Comparison of ENCODE assay signal across 9 cellular contexts in genomic region chr1:74771913-74772515, GRCh38. TPM values are rescaled to one million over a fixed set of nuclear protein-coding genes. Genes with fewer than 3 reads are reported as not detected.
A peak's percentile ranks its signal among the peaks of the same experiment; 100 is the strongest.
DNase-seq lines count a peak whose midpoint lies in the region; ATAC-seq, FAIRE-seq and TF ChIP-seq lines count a peak whose summit lies in the region.
"Had no signal": no experiment of that assay in that cellular context is flagged by ENCODE, and none has a peak within 500 bp of the region (broad histone marks: within the 10 kb centered on the region; RNA-seq: fewer than 3 reads in every experiment).

No MANE protein-coding gene starts in this region.

- H3K4me1 ChIP-seq in KMS-11 (ENCODE audit: low read depth, poor library complexity, severe bottlenecking): peaks cover 22% of the 10 kb centered on the region
- no peaks in the 10 kb centered on the region for H3K4me1 ChIP-seq in PC-3 (ENCODE audit: insufficient read depth, low read length)

- no peaks in the 10 kb centered on the region for H3K9me3 ChIP-seq in PC-3 (ENCODE audit: low read length)

- ATAC-seq in GM21515 (IDR thresholded peaks at IDR 0.05; ENCODE audit: unreplicated experiment): peak; percentile 74
- peak; percentile 81 for ATAC-seq in PC-3
- ATAC-seq in effector memory CD8-positive, alpha-beta T cell (replicated peaks): peak; percentile 54

- intact Hi-C loops in PC-3 (cut with micrococcal nuclease): loop anchor here (1.0 kb wide), 1 partner anchor 431 kb away; no protein-coding TSS in a partner anchor

- H3K4me2 ChIP-seq in KMS-11 (peak overlapping the region; percentile 42), PC-3 (ENCODE audit: low read length) (no peak overlapping the region)

- POLR2A ChIA-PET in PC-3 (lab: Charles Lee; ENCODE audit: unreplicated experiment): no interaction called here

- H3K4me1 Mint-ChIP-seq in effector memory CD8-positive, alpha-beta T cell (ENCODE audit: low read depth in 2 of 2): no peaks in the 10 kb centered on the region
- no peaks in the 10 kb centered on the region for H3K4me1 Mint-ChIP-seq in nephron progenitor cell
- H3K4me1 Mint-ChIP-seq: activated naive CD8-positive, alpha-beta T cell treated with anti-CD3 and anti-CD28 coated beads, Interleukin-2, amount 10 ng/mL, durations not matched to agents 7 days and 5 days had no signal

- H4K20me1 ChIP-seq in KMS-11 (ENCODE audit: insufficient read depth) (no peaks in the 10 kb centered on the region), PC-3 (ENCODE audit: low read length) (no peaks in the 10 kb centered on the region)

- CTCF ChIA-PET in PC-3 (lab: Charles Lee): interaction anchor here (1.0 kb wide), 1 partner anchor 431 kb away, joined by 8 read pairs; no protein-coding TSS in a partner anchor

- H3K9me2 ChIP-seq in PC-3 (replicated peaks; ENCODE audit: low read length): no peaks in the 10 kb centered on the region

- BruUV-seq in PC-3 (replicated peaks; lab: Mats Ljungman, UMichigan): no TSS peak

- H3K27ac Mint-ChIP-seq in effector memory CD8-positive, alpha-beta T cell: no peak overlapping the region
- H3K27ac Mint-ChIP-seq in nephron progenitor cell: no peak overlapping the region
- H3K27ac Mint-ChIP-seq: activated naive CD8-positive, alpha-beta T cell treated with anti-CD3 and anti-CD28 coated beads, Interleukin-2, amount 10 ng/mL, durations not matched to agents 7 days and 5 days had no signal

- H3K36me3 ChIP-seq in KMS-11 (ENCODE audit: insufficient read depth): no peaks in the 10 kb centered on the region
- no peaks in the 10 kb centered on the region for H3K36me3 ChIP-seq in PC-3 (ENCODE audit: low read depth, low read length)

- H3K79me2 ChIP-seq in KMS-11 (ENCODE audit: insufficient read depth, low read depth) (no peaks in the 10 kb centered on the region), PC-3 (ENCODE audit: low read length) (no peaks in the 10 kb centered on the region)

- H3K4me3 ChIP-seq in KMS-11 (IDR thresholded peaks at IDR 0.05; ENCODE audit: insufficient read depth, low read depth, low read length) (no peak overlapping the region), PC-3 (ENCODE audit: low read length) (no peak overlapping the region)

- H3K9me3 Mint-ChIP-seq in effector memory CD8-positive, alpha-beta T cell: no peaks in the 10 kb centered on the region
- no peaks in the 10 kb centered on the region for H3K9me3 Mint-ChIP-seq in nephron progenitor cell
- H3K9me3 Mint-ChIP-seq: activated naive CD8-positive, alpha-beta T cell treated with anti-CD3 and anti-CD28 coated beads, Interleukin-2, amount 10 ng/mL, durations not matched to agents 7 days and 5 days had no signal

- H2AFZ ChIP-seq in KMS-11 (ENCODE audit: low read depth) (no peak overlapping the region), PC-3 (ENCODE audit: low read length) (no peak overlapping the region)

- peak; percentile 72 for TF ChIP-seq CTCF in KMS-11 (conservative IDR thresholded peaks at IDR 0.05; ENCODE audit: low read depth, low read length)
- TF ChIP-seq CTCF in PC-3 (conservative IDR thresholded peaks at IDR 0.05; ENCODE audit: low read depth, low read length): peak; percentile 73
- TF ChIP-seq CTCF in nephron progenitor cell (IDR thresholded peaks at IDR 0.05): peak; percentile 78

- peak; percentile 98 for FAIRE-seq in G401.6 (lab: Jason Lieb, UNC)

- H3K27me3 ChIP-seq in KMS-11 (ENCODE audit: insufficient read depth, low read depth): no peaks in the 10 kb centered on the region
- H3K27me3 ChIP-seq in PC-3 (ENCODE audit: low read length): peaks cover 42% of the 10 kb centered on the region

- no peak overlapping the region for H3K9ac ChIP-seq in KMS-11
- H3K9ac ChIP-seq in PC-3 (ENCODE audit: low read length): no peak overlapping the region

- no peak overlapping the region for H3K4me3 Mint-ChIP-seq in effector memory CD8-positive, alpha-beta T cell
- H3K4me3 Mint-ChIP-seq in nephron progenitor cell: no peak overlapping the region
- H3K4me3 Mint-ChIP-seq: activated naive CD8-positive, alpha-beta T cell treated with anti-CD3 and anti-CD28 coated beads, Interleukin-2, amount 10 ng/mL, durations not matched to agents 7 days and 5 days had no signal

- DNase-seq in PC-3 (peak; percentile 83), nephron progenitor cell (peak; percentile 32), HK-2 (ENCODE audit: unreplicated experiment) (no peak), T-helper 9 cell (no peak)
- peak; percentile 2 to 10 (median 2) for DNase-seq in effector memory CD8-positive, alpha-beta T cell
- DNase-seq: activated naive CD8-positive, alpha-beta T cell treated with anti-CD3 and anti-CD28 coated beads, Interleukin-2, amount 10 ng/mL, durations not matched to agents 7 days and 5 days had no signal

- H3K27me3 Mint-ChIP-seq in effector memory CD8-positive, alpha-beta T cell: peaks cover 6 to 8% of the 10 kb centered on the region in 2 donors
- peaks cover 4% of the 10 kb centered on the region for H3K27me3 Mint-ChIP-seq in nephron progenitor cell (ENCODE audit: low read depth, poor library complexity)

- no peaks in the 10 kb centered on the region for H3F3A ChIP-seq in PC-3 (ENCODE audit: low read length, unreplicated experiment)

- H3K27ac ChIP-seq in KMS-11: peak overlapping the region; percentile 67; the same call in 1 of the 2 replicates
- H3K27ac ChIP-seq in PC-3 (ENCODE audit: low read length): no peak overlapping the region

- no peaks in the 10 kb centered on the region for H3K36me3 Mint-ChIP-seq in effector memory CD8-positive, alpha-beta T cell (ENCODE audit: insufficient read depth)
- no peaks in the 10 kb centered on the region for H3K36me3 Mint-ChIP-seq in nephron progenitor cell (ENCODE audit: low read depth)
- H3K36me3 Mint-ChIP-seq: activated naive CD8-positive, alpha-beta T cell treated with anti-CD3 and anti-CD28 coated beads, Interleukin-2, amount 10 ng/mL, durations not matched to agents 7 days and 5 days had no signal

RNA-seq across cellular contexts. Expression of gene TYW3, which starts 39.1 kb away (rescaled TPM):
- 14.1 and 21.2 TPM in 2 replicates for total RNA-seq in PC-3 (2014; rRNA removed)

RNA-seq across cellular contexts. Expression of gene CRYZ, which starts 39.2 kb away (rescaled TPM):
- total RNA-seq in PC-3 (2014; rRNA removed): 56.2 and 57.7 TPM in 2 replicates

Comparison
In these comparisons a context has a peak if more than half of its experiments do, and no peak if none do; other contexts are left out.
1. DNase-seq: peak in PC-3 (single experiment), effector memory CD8-positive, alpha-beta T cell (3 of 3) and nephron progenitor cell (single experiment); none in HK-2 (single experiment) and T-helper 9 cell (single experiment).
2. Peak in every context shown above with its lines, with median percentiles within 50 percentile points of each other: ATAC-seq and CTCF ChIP-seq.